In the genomic region with DNA sequence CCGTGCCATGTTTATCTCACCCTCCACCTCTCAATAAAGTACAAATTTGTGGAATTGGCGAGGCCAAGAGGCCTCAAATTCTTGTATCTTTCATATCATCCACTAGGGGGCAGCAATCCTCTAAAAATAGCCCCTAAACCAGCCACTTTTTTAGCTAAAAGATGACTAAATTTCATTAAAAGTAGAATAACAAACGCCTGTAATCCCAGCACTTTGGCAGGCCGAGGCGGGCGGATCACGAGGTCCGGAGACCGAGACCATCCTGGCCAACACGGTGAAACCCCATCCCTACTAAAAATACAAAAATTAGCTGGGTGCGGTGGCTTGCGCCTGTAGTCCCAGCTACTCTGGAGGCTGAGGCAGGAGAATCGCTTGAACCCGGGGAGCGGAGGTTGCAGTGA, we compare ENCODE assay signal across 8 cellular contexts. TPM values are rescaled to one million over a fixed set of nuclear protein-coding genes. Genes with fewer than 3 reads are reported as not detected.
DNase-seq lines count a peak whose midpoint lies in the region; ATAC-seq, FAIRE-seq and TF ChIP-seq lines count a peak whose summit lies in the region.
"Not testable (repeated sequence)": the region's sequence is repeated elsewhere in the genome, so short reads cannot be mapped to it uniquely, and the experiment has no call there.

No MANE protein-coding gene starts in this region.

- TF ChIP-seq CTCF in D721Med (IDR thresholded peaks at IDR 0.05; ENCODE audit: insufficient read depth, missing control alignments) (peak; percentile 65), WERI-Rb-1 (IDR thresholded peaks at IDR 0.05; ENCODE audit: low read depth, low read length) (peak; percentile 22; the same call in 1 of the 2 replicates), K562 (IDR thresholded peaks at IDR 0.05 in 2 of 3, conservative IDR thresholded peaks at IDR 0.05 in 1 of 3; ENCODE audit: insufficient read depth in 2 of 3, low read depth in 1 of 3, low read length in 3 of 3) (peak; percentile 52 to 79 (median 65); a peak in 5 of 6 replicates), natural killer cell (IDR thresholded peaks at IDR 0.05) (peak; percentile 75)

- WGBS in K562 (ENCODE audit: insufficient coverage, low coverage, missing lambda C conversion rate) = 17% methylated on average over 12 of the region's 15 CpGs

- peak; percentile 94 to 95 for TF ChIP-seq RAD21 in K562 (CRISPR knock-in tag; conservative IDR thresholded peaks at IDR 0.05 in 1 of 2, IDR thresholded peaks at IDR 0.05 in 1 of 2)

- H3K9me1 ChIP-seq in K562 (ENCODE audit: control insufficient read depth, insufficient read depth, low read length) = not testable (repeated sequence)

- H3K9me3 Mint-ChIP-seq in natural killer cell = not testable (repeated sequence)

- CTCF ChIA-PET in K562 (lab: Yijun Ruan, JAX; ENCODE audit: low intra/inter-chr PET ratio) = interaction anchor here (0.6 to 3.5 kb wide), 6 partner anchors 183 to 1103 kb away, joined by 3 to 41 read pairs (median 6); no protein-coding TSS in a partner anchor

- not testable (repeated sequence) for H3K9me3 ChIP-seq in WERI-Rb-1 (ENCODE audit: severe bottlenecking); K562 (replicated peaks; ENCODE audit: control insufficient read depth, insufficient read depth, low read depth, low read length)

- H3K9ac ChIP-seq in K562 (ENCODE audit: insufficient read depth in 1 of 2, low read depth in 2 of 2, low read length in 2 of 2) = not testable (repeated sequence)

- H2AFZ ChIP-seq in K562 (ENCODE audit: low read depth, low read length) = not testable (repeated sequence)

- H3K27ac Mint-ChIP-seq in natural killer cell = not testable (repeated sequence)

- not testable (repeated sequence) for H3K27me3 ChIP-seq in WERI-Rb-1 (ENCODE audit: insufficient read depth, low read depth, severe bottlenecking); K562 (ENCODE audit: control insufficient read depth in 2 of 2, insufficient read depth in 2 of 2, low read length in 2 of 2)

- not testable (repeated sequence) for BruUV-seq in K562 (replicated peaks; lab: Mats Ljungman, UMichigan)

- H3K79me2 ChIP-seq in K562 (ENCODE audit: control insufficient read depth, insufficient read depth, low read length) = not testable (repeated sequence)

- H4K20me1 ChIP-seq in K562 (replicated peaks; ENCODE audit: control insufficient read depth, insufficient read depth, low read length) = not testable (repeated sequence)

- POLR2A ChIA-PET in K562 (lab: Yijun Ruan, JAX) = interaction anchor here (1.0 kb wide), 1 partner anchor 166 kb away, joined by 3 read pairs; no protein-coding TSS in a partner anchor

- not testable (repeated sequence) for H3K27me3 Mint-ChIP-seq in natural killer cell (ENCODE audit: low read depth in 2 of 2)

- not testable (repeated sequence) for H3K36me3 ChIP-seq in WERI-Rb-1; K562 (ENCODE audit: control insufficient read depth, insufficient read depth, low read length)

- intact Hi-C loops in K562 (cut with micrococcal nuclease) = loop anchor here (1.0 to 10.0 kb wide), 4 partner anchors 113 to 1103 kb away; no protein-coding TSS in a partner anchor
- intact Hi-C loops in natural killer cell (cut with micrococcal nuclease) = loop anchor here (1.0 kb wide), 2 partner anchors 216 to 581 kb away; no protein-coding TSS in a partner anchor

- H3K4me3 ChIP-seq in WERI-Rb-1 (ENCODE audit: low read depth, low read length); K562: not testable (repeated sequence)

- TF ChIP-seq POLR2A in K562 (conservative IDR thresholded peaks at IDR 0.05) = not testable (repeated sequence)

- H3K4me3 Mint-ChIP-seq in natural killer cell = not testable (repeated sequence)

- not testable (repeated sequence) for TF ChIP-seq EP300 in K562 (IDR thresholded peaks at IDR 0.05; ENCODE audit: low read length)

- not testable (repeated sequence) for H3K36me3 Mint-ChIP-seq in natural killer cell

- H3K4me2 ChIP-seq in K562 (ENCODE audit: insufficient read depth, low read length) = not testable (repeated sequence)

- ATAC-seq in K562 (peak; percentile 86), natural killer cell (peak; percentile 49 to 70 (median 64))

- DNase-seq in D721Med (ENCODE audit: insufficient read length, low spot score) = peak; percentile 62
- peak; percentile 67 for DNase-seq in HTR-8/SVneo (ENCODE audit: insufficient read length, low spot score)
- DNase-seq in NCI-H510A treated with DMSO at 0.1 percent for 48 hours (lab: John Stamatoyannopoulos, UW) = peak; percentile 34
- DNase-seq in WERI-Rb-1, natural killer cell: not testable (repeated sequence)
- DNase-seq in K562 (ENCODE audit: extremely low read depth in 1 of 4, low spot score in 3 of 4) = peak; percentile 65 to 72 (median 68)
- DNase-seq in glomerular visceral epithelial cell (ENCODE audit: extremely low spot score) = peak; percentile 64
- DNase-seq in superior temporal gyrus (ENCODE audit: extremely low spot score) = peak; percentile 90

- H3K27ac ChIP-seq in WERI-Rb-1; K562 (ENCODE audit: extremely low read depth, low read depth, low read length): not testable (repeated sequence)

- in situ Hi-C loops in K562 (cut with MboI) = loop anchor here (5.0 kb wide), 1 partner anchor 206 kb away; no protein-coding TSS in a partner anchor

- FAIRE-seq in D721Med (lab: Jason Lieb, UNC); HTR-8/SVneo (lab: Jason Lieb, UNC): not testable (repeated sequence)
- FAIRE-seq in K562 (lab: Jason Lieb, UNC) = peak; percentile 87

- not testable (repeated sequence) for H3K4me1 Mint-ChIP-seq in natural killer cell

- not testable (repeated sequence) for H3K4me1 ChIP-seq in K562 (replicated peaks in 1 of 2; ENCODE audit: control insufficient read depth in 2 of 2, insufficient read depth in 2 of 2, low read length in 2 of 2)

TF ChIP-seq in K562, 482 proteins besides CTCF, POLR2A, EP300 and RAD21 (continues in another document):
- TF ChIP-seq CC2D1A (IDR thresholded peaks at IDR 0.05) = 0 out of 2 replicates have a peak, but pooled peaks have one; percentile 54

RNA-seq across cellular contexts. Expression of gene THBS4, which starts 56.6 kb away (rescaled TPM):
- total RNA-seq in K562 (2011; cell fraction: chromatin; rRNA removed; ENCODE audit: low replicate concordance) = not detected in 2 replicates
- total RNA-seq in K562 (2011; cell fraction: nucleolus; rRNA removed) = not detected in 2 replicates
- not detected in 2 replicates for total RNA-seq in K562 (2011; cell fraction: nucleoplasm; rRNA removed)
- total RNA-seq in K562 (2014; rRNA removed) = not detected in 2 replicates
- total RNA-seq in K562 (2014; rRNA removed; fragmentation: Illumina TruSeq; extraction: Trizol) = not detected in 2 replicates
- not detected in 2 replicates for total RNA-seq in K562 (2015; rRNA removed; fragmentation: Illumina TruSeq; extraction: Trizol)
- total RNA-seq in K562 (2021) = not detected in 2 replicates
- not detected in 2 replicates for polyA plus RNA-seq in K562 (2011; rRNA removed)
- polyA plus RNA-seq in K562 (2011; cell fraction: cytosol; rRNA removed) = 0.18 TPM in 1 of 2 replicates, not detected in the other
- not detected in 2 replicates for polyA plus RNA-seq in K562 (2011; cell fraction: nucleus; rRNA removed)
- 0.19 TPM in 1 of 2 replicates, not detected in the other for polyA plus RNA-seq in K562 (2012)
- polyA plus RNA-seq in K562 (2014; fragmentation: Illumina TruSeq; extraction: Trizol) = not detected in 2 replicates
- polyA plus RNA-seq in K562 (2014; fragmentation: Nextera tagmentation; extraction: Ambion mirVana) = under 1 TPM; 0.07 to 0.08 TPM
- polyA plus RNA-seq in K562 (2014; rRNA removed) = not detected in 2 replicates
- polyA minus RNA-seq in K562 (2011; rRNA and poly(A)+ RNA removed) = 0.06 TPM in 1 of 2 replicates, not detected in the other
- polyA minus RNA-seq in K562 (2011; cell fraction: cytosol; rRNA and poly(A)+ RNA removed) = not detected in 2 replicates
- not detected in 2 replicates for polyA minus RNA-seq in K562 (2011; cell fraction: nucleus; rRNA and poly(A)+ RNA removed)
- under 1 TPM; 0.32 to 0.61 (median 0.48) TPM for total RNA-seq in natural killer cell

Comparison
In these comparisons a context has a peak if more than half of its experiments do, and no peak if none do; other contexts are left out.
1. CTCF ChIP-seq: peak in every context shown above with its lines; median percentile 75 in natural killer cell; 65 in D721Med; 65 in K562; 22 in WERI-Rb-1.